In the genomic region with DNA sequence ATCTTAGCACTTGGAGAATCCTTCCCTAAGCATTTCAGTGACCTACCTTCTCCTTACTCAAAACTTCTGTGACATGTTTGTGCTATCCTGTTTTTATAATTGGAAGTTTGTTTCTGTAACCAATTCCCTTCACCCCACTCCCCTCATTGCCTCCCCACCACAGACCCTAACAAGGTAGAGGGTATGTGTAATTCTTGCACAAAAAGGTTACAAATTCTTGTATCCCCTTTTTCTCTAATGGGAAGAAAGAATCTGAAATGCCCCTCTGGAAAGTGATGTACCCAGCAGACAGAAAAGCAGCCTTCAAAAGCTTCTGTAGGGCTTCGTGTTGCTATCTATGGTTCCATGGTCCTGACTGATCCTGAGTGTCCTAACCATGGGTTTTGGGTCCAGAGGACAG, we compare ENCODE assay signal across 15 cellular contexts.
"Had no signal": no experiment of that assay in that cellular context is flagged by ENCODE, and none has a peak within 500 bp of the region (broad histone marks: within the 10 kb centered on the region; RNA-seq: fewer than 3 reads in every experiment).

No MANE protein-coding gene starts in this region.

- H3K36me3 Mint-ChIP-seq: activated naive CD4-positive, alpha-beta T cell treated with anti-CD3 and anti-CD28 coated beads, Interleukin-2, amount 50 U/mL, for 72 hours; brain; mesothelial cell of epicardium had no signal

- H3K27ac Mint-ChIP-seq: mesothelial cell of epicardium had no signal

- H3K27me3 ChIP-seq: foreskin keratinocyte had no signal

- H3K4me1 ChIP-seq: foreskin keratinocyte had no signal

- H3K4me3 Mint-ChIP-seq: activated T-cell treated with anti-CD3 and anti-CD28 coated beads, Interleukin-2, amount 50 U/mL, for 4 hours; brain; mesothelial cell of epicardium had no signal

- H3K4me3 ChIP-seq: left ventricle myocardium inferior had no signal

- H3K27ac ChIP-seq: foreskin keratinocyte, left ventricle myocardium inferior had no signal

- H3K36me3 ChIP-seq: left ventricle myocardium inferior had no signal

- DNase-seq: activated CD4-positive, alpha-beta T cell treated with anti-CD3 and anti-CD28 coated beads, Interleukin-2, amount 50 U/mL, for 48 hours; activated effector memory CD4-positive, alpha-beta T cell treated with anti-CD3 and anti-CD28 coated beads, Interleukin-2, amount 50 U/mL, for 16 hours; activated T-cell treated with anti-CD3 and anti-CD28 coated beads, Interleukin-2, amount 50 U/mL, for 4 hours; amniotic stem cell; cerebellar nuclear complex; effector CD8-positive, alpha-beta T cell; foreskin keratinocyte; glutamatergic neuron; hypothalamus; left ventricle myocardium inferior; stimulated activated CD4-positive, alpha-beta T cell treated with anti-CD3 and anti-CD28 coated beads, Interleukin-12 subunit alpha, Interleukin-12 subunit beta, amount 100 ng/mL, for 4 hours; stimulated activated CD4-positive, alpha-beta T cell treated with anti-CD3 and anti-CD28 coated beads, Interleukin-2, amount 100 ng/mL, for 24 hours had no signal
